12 cellular contexts compared by ENCODE assay signal in genomic region chr7:151566897-151567320, GRCh38. TPM values are rescaled to one million over a fixed set of nuclear protein-coding genes. Genes with fewer than 3 reads are reported as not detected.
DNase-seq lines count a peak whose midpoint lies in the region; ATAC-seq and TF ChIP-seq lines count a peak whose summit lies in the region.
"Had no signal": no experiment of that assay in that cellular context is flagged by ENCODE, and none has a peak within 500 bp of the region (broad histone marks: within the 10 kb centered on the region; RNA-seq: fewer than 3 reads in every experiment).

No MANE protein-coding gene starts in this region.

- WGBS in right lobe of liver (ENCODE audit: insufficient coverage, low coverage, low lambda C conversion rate, missing lambda C conversion rate), result 58% methylated on average over 7 of the region's 8 CpGs
- no CpG with 5 or more reads among the region's 8 CpGs for WGBS in neuronal stem cell (ENCODE audit: extremely low coverage in 2 of 2, insufficient read length in 2 of 2, insufficient replicate concordance in 1 of 2), 2 donors

- H4K8ac ChIP-seq in neuronal stem cell (ENCODE audit: low read depth, low read length), result no peak overlapping the region

- H3K4me3 ChIP-seq in dorsolateral prefrontal cortex (no peak overlapping the region), right lobe of liver (no peak overlapping the region), neuronal stem cell (ENCODE audit: low read length in 2 of 2) (no peak overlapping the region)
- H3K4me3 ChIP-seq: upper lobe of left lung had no signal

- H3K18ac ChIP-seq in neuronal stem cell (ENCODE audit: low read length), result no peak overlapping the region

- H2BK120ac ChIP-seq in neuronal stem cell (ENCODE audit: low read depth, low read length), result no peak overlapping the region

- H3K14ac ChIP-seq in neuronal stem cell (ENCODE audit: low read length), result no peak overlapping the region

- no peaks in the 10 kb centered on the region for H3K79me1 ChIP-seq in neuronal stem cell (ENCODE audit: low read depth, low read length)

- H3K27me3 ChIP-seq in dorsolateral prefrontal cortex (no peaks in the 10 kb centered on the region), right lobe of liver (no peaks in the 10 kb centered on the region), neuronal stem cell (ENCODE audit: control insufficient read depth in 3 of 3, insufficient read depth in 3 of 3, low read depth in 1 of 3, low read length in 3 of 3) (no peaks in the 10 kb centered on the region)
- H3K27me3 ChIP-seq: BE2C, upper lobe of left lung had no signal

- no peak overlapping the region for H3K4me3 Mint-ChIP-seq in T-helper 2 cell treated with Interferon-gamma antibody and Interleukin-4, amounts not matched to agents 5 μg/mL and 100 μg/mL, for 36 hours

- no peak overlapping the region for H2BK12ac ChIP-seq in neuronal stem cell (ENCODE audit: low read length)

- no peaks in the 10 kb centered on the region for H3K4me1 Mint-ChIP-seq in T-helper 2 cell treated with Interferon-gamma antibody and Interleukin-4, amounts not matched to agents 5 μg/mL and 100 μg/mL, for 36 hours (ENCODE audit: low read depth)

- H2BK15ac ChIP-seq in neuronal stem cell (ENCODE audit: low read length), result no peak overlapping the region

- DNase-seq in AG08396 (ENCODE audit: low spot score), result peak; percentile 57
- peak; percentile 43 for DNase-seq in NOMO-1 treated with DMSO at 0.1 percent for 48 hours (lab: John Stamatoyannopoulos, UW; ENCODE audit: unreplicated experiment)
- peak in 1 of 10 donors; percentile 29 for DNase-seq in dorsolateral prefrontal cortex
- no peak for DNase-seq in right lobe of liver
- DNase-seq in stimulated activated naive CD4-positive, alpha-beta T cell treated with Interleukin-2 at 50 U/mL for 16 hours (lab: John Stamatoyannopoulos, UW), result no peak
- DNase-seq in T-helper 2 cell treated with Interferon-gamma antibody and Interleukin-4, amounts not matched to agents 5 μg/mL and 100 μg/mL, for 36 hours (ENCODE audit: low spot score), result no peak
- DNase-seq in neuronal stem cell (ENCODE audit: low spot score), result no peak
- DNase-seq: activated gamma-delta T cell; BE2C; stimulated activated CD4-positive, alpha-beta T cell treated with anti-CD3 and anti-CD28 coated beads, Interleukin-2, amount 100 ng/mL, for 24 hours had no signal

- no peak overlapping the region for H4K91ac ChIP-seq in neuronal stem cell (ENCODE audit: low read depth, low read length, poor library complexity)

- intact Hi-C loops in dorsolateral prefrontal cortex (cut with DNase I) (loop anchor here in 1 of 2 donors (5.0 kb wide), 1 partner anchor 140 kb away; no protein-coding TSS in a partner anchor), right lobe of liver (cut with DNase I) (no loop called here)

- H3K4me2 ChIP-seq in neuronal stem cell (ENCODE audit: insufficient read depth, low read length, poor library complexity, severe bottlenecking), result no peak overlapping the region

- no peaks in the 10 kb centered on the region for H3K9me3 Mint-ChIP-seq in T-helper 2 cell treated with Interferon-gamma antibody and Interleukin-4, amounts not matched to agents 5 μg/mL and 100 μg/mL, for 36 hours

- no peak overlapping the region for H3K27ac Mint-ChIP-seq in T-helper 2 cell treated with Interferon-gamma antibody and Interleukin-4, amounts not matched to agents 5 μg/mL and 100 μg/mL, for 36 hours

- H3K36me3 ChIP-seq in right lobe of liver (peaks cover 0 to 36% (median 6%) of the 10 kb centered on the region in 4 donors), neuronal stem cell (replicated peaks in 1 of 2; ENCODE audit: control insufficient read depth in 2 of 2, insufficient read depth in 2 of 2, low read length in 2 of 2) (peaks cover 3 to 23% of the 10 kb centered on the region in 2 donors)
- H3K36me3 ChIP-seq: BE2C had no signal

- no peak for TF ChIP-seq CTCF in dorsolateral prefrontal cortex (IDR thresholded peaks at IDR 0.05 in 54 of 56, conservative IDR thresholded peaks at IDR 0.05 in 2 of 56; ENCODE audit: low read depth in 1 of 56, partially characterized antibody in 56 of 56)
- TF ChIP-seq CTCF in right lobe of liver (IDR thresholded peaks at IDR 0.05), result no peak

- no peak overlapping the region for H2AK5ac ChIP-seq in neuronal stem cell (ENCODE audit: low read depth, low read length)

- ATAC-seq in right lobe of liver (peak in 3 of 4 donors; percentile 18 to 79 (median 23)), GM21528 (IDR thresholded peaks at IDR 0.05; ENCODE audit: low FRiP score, unreplicated experiment) (no peak)

- H3K27me3 Mint-ChIP-seq in T-helper 2 cell treated with Interferon-gamma antibody and Interleukin-4, amounts not matched to agents 5 μg/mL and 100 μg/mL, for 36 hours (ENCODE audit: low read depth), result no peaks in the 10 kb centered on the region

- H3K36me3 Mint-ChIP-seq in T-helper 2 cell treated with Interferon-gamma antibody and Interleukin-4, amounts not matched to agents 5 μg/mL and 100 μg/mL, for 36 hours (ENCODE audit: low read depth), result peaks cover 2% of the 10 kb centered on the region

- no peak overlapping the region for H3K9ac ChIP-seq in neuronal stem cell (ENCODE audit: low read depth, low read length, poor library complexity)

- no peak overlapping the region for H3K23ac ChIP-seq in neuronal stem cell (ENCODE audit: low read depth, low read length, poor library complexity)

- H3K4me1 ChIP-seq in right lobe of liver (no peaks in the 10 kb centered on the region), neuronal stem cell (ENCODE audit: control insufficient read depth in 2 of 2, insufficient read depth in 1 of 2, low read depth in 1 of 2, low read length in 2 of 2) (no peaks in the 10 kb centered on the region)
- H3K4me1 ChIP-seq: upper lobe of left lung had no signal

- peak overlapping the region in 35 of 59 donors; percentile 9 to 71 (median 48) for H3K27ac ChIP-seq in dorsolateral prefrontal cortex
- no peak overlapping the region for H3K27ac ChIP-seq in right lobe of liver
- no peak overlapping the region for H3K27ac ChIP-seq in neuronal stem cell (replicated peaks; ENCODE audit: low read length)

- H2BK5ac ChIP-seq in neuronal stem cell (ENCODE audit: low read length), result no peak overlapping the region

- no peak overlapping the region for H3K4ac ChIP-seq in neuronal stem cell (ENCODE audit: low read length)

- H3K9me3 ChIP-seq in right lobe of liver (no peaks in the 10 kb centered on the region), neuronal stem cell (replicated peaks in 1 of 2; ENCODE audit: control insufficient read depth in 2 of 2, insufficient read depth in 1 of 2, low read depth in 1 of 2, low read length in 2 of 2) (no peaks in the 10 kb centered on the region)
- H3K9me3 ChIP-seq: BE2C, upper lobe of left lung had no signal

- TF ChIP-seq POLR2A in right lobe of liver (IDR thresholded peaks at IDR 0.05), result no peak

- no peak overlapping the region for H2AFZ ChIP-seq in neuronal stem cell (ENCODE audit: low read length)

RNA-seq across cellular contexts. Expression of gene RHEB, which starts 47.2 kb away (rescaled TPM):
- 100 to 1,000 TPM in 99 of 120 experiments, 10 to 100 TPM in 21; 67.8 to 164 (median 115) TPM for total RNA-seq in dorsolateral prefrontal cortex
- total RNA-seq in right lobe of liver, result 10 to 100 TPM; 33.4 to 55.3 (median 49.7) TPM
- 104 TPM for polyA plus RNA-seq in neuronal stem cell (2013, experiment 1 of 2)
- polyA plus RNA-seq in neuronal stem cell (2013, experiment 2 of 2), result 103 TPM

Comparison
In these comparisons a context has a peak if more than half of its experiments do, and no peak if none do; other contexts are left out.
1. DNase-seq: peak in AG08396 (single experiment) and NOMO-1 treated with DMSO at 0.1 percent for 48 hours (single experiment); none in right lobe of liver (0 of 3), stimulated activated naive CD4-positive, alpha-beta T cell treated with Interleukin-2 at 50 U/mL for 16 hours (single experiment), T-helper 2 cell treated with Interferon-gamma antibody and Interleukin-4, amounts not matched to agents 5 μg/mL and 100 μg/mL, for 36 hours (single experiment) and neuronal stem cell (single experiment).
2. H3K27ac ChIP-seq: peak in dorsolateral prefrontal cortex (35 of 59); none in right lobe of liver (0 of 3) and neuronal stem cell (single experiment).